Comparison of ENCODE assay signal across 8 cellular contexts in the genomic region with DNA sequence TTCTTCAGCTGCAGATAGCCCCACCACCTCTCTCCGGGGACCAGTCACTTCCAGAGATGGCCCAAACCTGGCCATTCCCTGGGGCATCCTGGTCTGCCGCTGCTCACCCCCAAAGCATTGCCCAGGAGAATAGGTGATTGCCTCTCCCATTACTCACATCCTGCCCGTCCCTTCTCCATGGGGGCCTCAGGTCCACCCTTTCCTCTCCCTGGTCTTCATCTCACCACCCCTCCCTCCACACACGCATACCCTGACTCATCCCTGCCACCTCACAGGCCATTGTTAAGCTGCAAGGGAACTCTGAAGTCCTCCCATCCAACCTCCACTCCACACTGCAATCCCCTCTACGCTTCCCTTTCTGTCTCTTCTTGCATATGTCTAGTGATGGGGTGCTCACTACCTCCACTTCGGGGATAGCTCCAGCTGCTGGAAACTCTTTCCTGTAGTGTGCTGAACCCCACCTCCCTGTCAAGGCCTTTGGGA. TPM values are rescaled to one million over a fixed set of nuclear protein-coding genes. Genes with fewer than 3 reads are reported as not detected.
A peak's percentile ranks its signal among the peaks of the same experiment; 100 is the strongest.
DNase-seq lines count a peak whose midpoint lies in the region; ATAC-seq and TF ChIP-seq lines count a peak whose summit lies in the region.

Gene PLEKHG5 (minus strand): TSS at position 188 of the 483 bp plus-strand sequence. CDS start 14,096 bp downstream, outside the sequence.

- H3K9me3 ChIP-seq in iPS-15b (ENCODE audit: control insufficient read depth, insufficient read depth, low read length) (no peaks in the 10 kb centered on the region), smooth muscle cell (replicated peaks; ENCODE audit: low read depth) (no peaks in the 10 kb centered on the region)

- peaks cover 7% of the 10 kb centered on the region for H4K20me1 ChIP-seq in smooth muscle cell (ENCODE audit: low read depth)

- no peak for TF ChIP-seq CTCF in smooth muscle cell (IDR thresholded peaks at IDR 0.05; ENCODE audit: borderline replicate concordance, insufficient read depth, poor library complexity, severe bottlenecking)

- peak within 1 kb of the TSS; percentile 47 for H3K9ac ChIP-seq in iPS-15b (ENCODE audit: low read depth, low read length)
- H3K9ac ChIP-seq in smooth muscle cell (ENCODE audit: low read depth) = peak within 1 kb of the TSS; percentile 74

- H3K27ac ChIP-seq in smooth muscle cell (ENCODE audit: low read depth) = peak within 1 kb of the TSS; percentile 64

- DNase-seq in A172 (ENCODE audit: low spot score) (peak; percentile 86), HS-27A (ENCODE audit: low read depth) (peak; percentile 51), amniotic stem cell (lab: John Stamatoyannopoulos, UW) (peak; percentile 34), smooth muscle cell (lab: John Stamatoyannopoulos, UW; ENCODE audit: unreplicated experiment) (no peak), COR-L47 (lab: John Stamatoyannopoulos, UW) (no peak), NCI-H146 treated with DMSO at 0.1 percent for 48 hours (lab: John Stamatoyannopoulos, UW; ENCODE audit: unreplicated experiment) (no peak)

- H3K4me3 ChIP-seq in iPS-15b (ENCODE audit: low read depth, low read length) (peak within 1 kb of the TSS; percentile 91), smooth muscle cell (peak within 1 kb of the TSS; percentile 68)

- H3K4me1 ChIP-seq in iPS-15b (ENCODE audit: control insufficient read depth, insufficient read depth, low read length) (peaks cover 15% of the 10 kb centered on the region), smooth muscle cell (ENCODE audit: low read depth) (peaks cover 5% of the 10 kb centered on the region)

- ATAC-seq in HG02571 (IDR thresholded peaks at IDR 0.05; ENCODE audit: unreplicated experiment) = no peak

- H3K79me2 ChIP-seq in smooth muscle cell (ENCODE audit: low read depth) = no peaks in the 10 kb centered on the region

- peaks cover 7% of the 10 kb centered on the region for H3K27me3 ChIP-seq in iPS-15b (ENCODE audit: control insufficient read depth, insufficient read depth, low read length)
- no peaks in the 10 kb centered on the region for H3K27me3 ChIP-seq in smooth muscle cell (ENCODE audit: low read depth)

- WGBS in smooth muscle cell (ENCODE audit: low lambda C conversion rate) = 36% methylated on average over 6 of the region's 6 CpGs

- peaks cover 8% of the 10 kb centered on the region for H3F3A ChIP-seq in smooth muscle cell (ENCODE audit: low read depth)

- peak within 1 kb of the TSS; percentile 96 for H2AFZ ChIP-seq in smooth muscle cell (ENCODE audit: low read depth)

- peak within 1 kb of the TSS; percentile 100 for H3K4me2 ChIP-seq in smooth muscle cell

- H3K36me3 ChIP-seq in iPS-15b (ENCODE audit: control insufficient read depth, insufficient read depth, low read length) = no peaks in the 10 kb centered on the region
- H3K36me3 ChIP-seq in smooth muscle cell (ENCODE audit: low read depth) = no peaks in the 10 kb centered on the region

RNA-seq across cellular contexts. Expression of gene PLEKHG5, which starts in this region (rescaled TPM):
- 8.6 and 10.1 TPM in 2 replicates for total RNA-seq in A172 (2014; rRNA removed; shearing (Covaris generic))
- total RNA-seq in smooth muscle cell = 14.5 and 16.1 TPM in 2 replicates
- polyA plus RNA-seq in smooth muscle cell = 10.6 and 17.8 TPM in 2 replicates

Comparison
In these comparisons a context has a peak if more than half of its experiments do, and no peak if none do; other contexts are left out.
1. DNase-seq: peak in A172 (single experiment), HS-27A (single experiment) and amniotic stem cell (single experiment); none in smooth muscle cell (single experiment), COR-L47 (single experiment) and NCI-H146 treated with DMSO at 0.1 percent for 48 hours (single experiment).